In the genomic region with DNA sequence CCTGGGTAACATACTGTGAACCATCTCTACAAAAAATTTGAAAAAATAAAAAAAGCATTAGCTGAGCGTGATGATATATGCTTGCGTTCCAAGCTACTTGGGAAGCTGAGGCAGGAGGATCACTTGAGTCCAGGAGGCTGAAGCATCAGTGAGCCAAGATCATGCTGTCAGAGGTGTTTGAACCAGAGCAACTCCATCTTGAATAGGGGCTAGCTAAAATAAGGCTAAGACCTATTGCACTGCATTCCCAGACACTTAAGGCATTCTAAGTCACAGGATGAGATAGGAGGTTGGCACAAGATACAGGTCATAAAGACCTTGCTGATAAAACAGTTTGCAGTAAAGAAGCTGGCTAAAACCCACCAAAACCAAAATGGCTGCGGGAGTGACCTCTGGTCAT, we compare ENCODE assay signal across 4 cellular contexts. TPM values are rescaled to one million over a fixed set of nuclear protein-coding genes. Genes with fewer than 3 reads are reported as not detected.
"Had no signal": no experiment of that assay in that cellular context is flagged by ENCODE, and none has a peak within 500 bp of the region (broad histone marks: within the 10 kb centered on the region; RNA-seq: fewer than 3 reads in every experiment).

No MANE protein-coding gene starts in this region.

RNA-seq across cellular contexts. Expression of a gene that starts 58.5 kb away (rescaled TPM):
- total RNA-seq: HT-29, HT1080, IMR-90 had no signal
- polyA plus RNA-seq: IgD-negative memory B cell, IMR-90 had no signal
